ENCODE assay signal across 8 cellular contexts in the genomic region with DNA sequence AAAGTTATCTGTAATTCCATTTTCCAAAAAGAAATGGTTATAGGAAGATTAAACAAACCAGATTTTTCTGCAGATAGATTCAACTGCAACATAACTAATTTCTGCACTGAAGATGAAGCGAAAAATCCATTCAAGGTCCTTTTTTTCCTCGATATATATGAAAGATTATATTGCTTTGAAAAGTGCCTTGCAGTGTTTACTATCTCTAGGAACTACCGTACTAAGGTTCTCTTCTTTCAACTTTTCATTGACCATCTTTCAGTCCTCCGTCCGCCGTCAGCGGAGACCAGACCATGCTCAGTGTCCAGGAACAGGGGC. TPM values are rescaled to one million over a fixed set of nuclear protein-coding genes. Genes with fewer than 3 reads are reported as not detected.
DNase-seq lines count a peak whose midpoint lies in the region; ATAC-seq and TF ChIP-seq lines count a peak whose summit lies in the region.

No MANE protein-coding gene starts in this region.

- H3K79me1 ChIP-seq in mesenchymal stem cell (replicated peaks; ENCODE audit: low read length, poor library complexity, severe bottlenecking), result peaks cover 7% of the 10 kb centered on the region

- H3K4me3 ChIP-seq in heart left ventricle, result peak overlapping the region; percentile 48 to 96 (median 73)
- H3K4me3 ChIP-seq in mesenchymal stem cell (ENCODE audit: insufficient read depth in 1 of 2, low read depth in 1 of 2, low read length in 2 of 2), result peak overlapping the region; percentile 91 to 94
- H3K4me3 ChIP-seq in urinary bladder (ENCODE audit: low read depth, low read length), result peak overlapping the region; percentile 83

- H3K4me3 Mint-ChIP-seq in MCF 10A (ENCODE audit: unreplicated experiment), result peak overlapping the region; percentile 76

- H3K27ac Mint-ChIP-seq in MCF 10A (ENCODE audit: low read depth, unreplicated experiment), result peak overlapping the region; percentile 83

- TSS peak; percentile 43 for BruUV-seq in MCF 10A (replicated peaks; lab: Mats Ljungman, UMichigan)

- peak overlapping the region; percentile 94 for H3K9ac ChIP-seq in mesenchymal stem cell (ENCODE audit: low read length)

- H3K27me3 ChIP-seq in heart left ventricle (peaks cover 0 to 18% (median 0%) of the 10 kb centered on the region in 9 donors), mesenchymal stem cell (ENCODE audit: control insufficient read depth in 1 of 2, insufficient read depth in 1 of 2, low read length in 2 of 2) (peaks cover 0 to under 1% of the 10 kb centered on the region in 2 experiments)

- ATAC-seq in heart left ventricle (no peak), left ventricle myocardium superior (no peak), GM18873 (IDR thresholded peaks at IDR 0.05; ENCODE audit: low FRiP score, unreplicated experiment) (no peak)

- H3K9me3 ChIP-seq in heart left ventricle, result no peaks in the 10 kb centered on the region
- H3K9me3 ChIP-seq in mesenchymal stem cell (ENCODE audit: control insufficient read depth, low read length), result peaks cover 7% of the 10 kb centered on the region

- TF ChIP-seq POLR2A in heart left ventricle (IDR thresholded peaks at IDR 0.05), result no peak

- CTCF ChIA-PET in MCF 10A (lab: Yijun Ruan, JAX), result no interaction called here

- H3K36me3 Mint-ChIP-seq in MCF 10A (ENCODE audit: insufficient read depth, unreplicated experiment), result peaks cover 26% of the 10 kb centered on the region

- 0 to 2% (median 1%) methylated on average over 7 of the region's 7 CpGs for WGBS in heart left ventricle, 4 donors
- 0% methylated on average over 5 of the region's 7 CpGs for WGBS in mesenchymal stem cell
- WGBS in urinary bladder, result 1% methylated on average over 7 of the region's 7 CpGs

- no peak overlapping the region for H2BK5ac ChIP-seq in mesenchymal stem cell (ENCODE audit: low read depth, low read length, poor library complexity, severe bottlenecking)

- no peak overlapping the region for H3K23ac ChIP-seq in mesenchymal stem cell (ENCODE audit: low read length in 2 of 2)

- no peak overlapping the region for H3K4me2 ChIP-seq in mesenchymal stem cell (ENCODE audit: low read length, poor library complexity, severe bottlenecking)

- H3K4ac ChIP-seq in mesenchymal stem cell (ENCODE audit: low read depth in 1 of 2, low read length in 2 of 2), result peak overlapping the region in 1 of 2 experiments; percentile 75

- no peak overlapping the region for H2AK5ac ChIP-seq in mesenchymal stem cell (ENCODE audit: low read length, severe bottlenecking)

- DNase-seq in heart left ventricle (no peak), left ventricle myocardium superior (no peak), MCF 10A (ENCODE audit: unreplicated experiment) (no peak), mesenchymal stem cell (no peak), SK-N-DZ (ENCODE audit: low spot score) (no peak), SKM-1 treated with dmso at 0.1 percent for 144 hours (lab: John Stamatoyannopoulos, UW; ENCODE audit: unreplicated experiment) (no peak)

- TF ChIP-seq CTCF in heart left ventricle (IDR thresholded peaks at IDR 0.05) (no peak), MCF 10A (IDR thresholded peaks at IDR 0.05; ENCODE audit: unreplicated experiment) (no peak)

- POLR2A ChIA-PET in MCF 10A (lab: Yijun Ruan, JAX), result interaction anchor here (0.6 to 1.0 kb wide), 3 partner anchors 10 to 104 kb away, joined by 3 read pairs; no protein-coding TSS in a partner anchor

- intact Hi-C loops in heart left ventricle (cut with DNase I) (no loop called here), left ventricle myocardium superior (cut with micrococcal nuclease) (no loop called here), MCF 10A (cut with micrococcal nuclease) (no loop called here)

- peaks cover 32% of the 10 kb centered on the region for H3K27me3 Mint-ChIP-seq in MCF 10A (ENCODE audit: insufficient read depth, unreplicated experiment)

- no peak overlapping the region for H3K14ac ChIP-seq in mesenchymal stem cell (ENCODE audit: low read length in 2 of 2)

- H2BK15ac ChIP-seq in mesenchymal stem cell (ENCODE audit: low read depth, poor library complexity, severe bottlenecking), result no peak overlapping the region

- H3K4me1 ChIP-seq in heart left ventricle (peaks cover 7 to 43% (median 19%) of the 10 kb centered on the region in 12 donors), mesenchymal stem cell (ENCODE audit: control insufficient read depth, insufficient read depth, low read depth, low read length) (no peaks in the 10 kb centered on the region), urinary bladder (ENCODE audit: insufficient read depth) (peaks cover 3% of the 10 kb centered on the region)

- no peak overlapping the region for H4K91ac ChIP-seq in mesenchymal stem cell (ENCODE audit: low read length)

- peaks cover 19% of the 10 kb centered on the region for H3K4me1 Mint-ChIP-seq in MCF 10A (ENCODE audit: insufficient read depth, unreplicated experiment)

- H4K8ac ChIP-seq in mesenchymal stem cell (ENCODE audit: low read length), result peak overlapping the region; percentile 97

- no peak overlapping the region for H2AFZ ChIP-seq in mesenchymal stem cell (ENCODE audit: low read depth, low read length)

- H3K36me3 ChIP-seq in heart left ventricle (peaks cover 0 to 40% (median 24%) of the 10 kb centered on the region in 9 donors), mesenchymal stem cell (ENCODE audit: control insufficient read depth in 1 of 2, insufficient read depth in 2 of 2, low read depth in 1 of 2, low read length in 2 of 2) (peaks cover 6 to 38% of the 10 kb centered on the region in 2 experiments), urinary bladder (ENCODE audit: insufficient read depth) (no peaks in the 10 kb centered on the region)

- H3K27ac ChIP-seq in heart left ventricle (peak overlapping the region; percentile 70 to 89 (median 80)), mesenchymal stem cell (ENCODE audit: low read length, poor library complexity, severe bottlenecking) (no peak overlapping the region), urinary bladder (ENCODE audit: low read depth) (peak overlapping the region; percentile 84)

- no peak overlapping the region for H2BK12ac ChIP-seq in mesenchymal stem cell (ENCODE audit: low read length in 2 of 2)

- no peaks in the 10 kb centered on the region for H3K9me3 Mint-ChIP-seq in MCF 10A (ENCODE audit: unreplicated experiment)

- peak overlapping the region in 1 of 2 experiments; percentile 67 for H3K18ac ChIP-seq in mesenchymal stem cell (ENCODE audit: low read depth in 1 of 2, low read length in 2 of 2)

- no peak overlapping the region for H2BK120ac ChIP-seq in mesenchymal stem cell (ENCODE audit: low read depth, low read length)

RNA-seq across cellular contexts. Expression of a gene that starts 0.5 kb away (rescaled TPM):
- total RNA-seq in heart left ventricle, result 10 to 100 TPM in 6 of 9 donors, 1 to 10 TPM in 3; 7.1 to 17.2 (median 13.4) TPM
- polyA plus RNA-seq in heart left ventricle, result 1 to 10 TPM; 4.0 to 7.8 TPM
- 12.7 TPM for total RNA-seq in left ventricle myocardium superior
- 20.7 and 23.3 TPM in 2 replicates for total RNA-seq in MCF 10A (2022)
- 11.2 TPM for polyA plus RNA-seq in mesenchymal stem cell (2013, experiment 1 of 2)
- polyA plus RNA-seq in mesenchymal stem cell (2013, experiment 2 of 2), result 10.8 TPM
- 43.1 TPM for total RNA-seq in urinary bladder
- polyA plus RNA-seq in urinary bladder, result 13.0 TPM
- 21.0 and 40.5 TPM in 2 replicates for polyA plus RNA-seq in SK-N-DZ (2014; cell fraction: cytosol; rRNA removed)
- polyA plus RNA-seq in SK-N-DZ (2014; cell fraction: nucleus; rRNA removed), result 18.3 and 22.3 TPM in 2 replicates
